In the genomic region with DNA sequence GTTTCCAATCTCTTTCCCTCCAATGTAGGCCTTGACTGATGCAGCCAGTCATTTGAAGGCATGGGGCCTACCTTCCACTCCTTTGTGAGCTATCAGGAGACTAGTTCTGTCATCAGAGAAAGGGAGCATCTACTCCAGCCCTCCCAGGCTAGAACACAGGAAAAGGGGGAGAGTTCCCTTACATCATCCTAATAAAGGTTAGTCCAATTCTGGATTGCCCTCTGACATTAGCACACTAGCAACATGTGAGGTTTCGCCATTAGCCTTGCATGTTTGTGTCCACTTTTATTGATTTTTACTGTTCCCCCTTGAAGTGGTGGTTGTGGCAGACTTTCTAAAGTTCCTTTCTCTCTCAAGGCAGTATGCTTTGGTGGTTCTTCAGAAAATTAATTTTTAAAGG, we compare ENCODE assay signal across 20 cellular contexts.
A peak's percentile ranks its signal among the peaks of the same experiment; 100 is the strongest.
DNase-seq lines count a peak whose midpoint lies in the region; ATAC-seq, FAIRE-seq and TF ChIP-seq lines count a peak whose summit lies in the region.
"Had no signal": no experiment of that assay in that cellular context is flagged by ENCODE, and none has a peak within 500 bp of the region (broad histone marks: within the 10 kb centered on the region; RNA-seq: fewer than 3 reads in every experiment).

No MANE protein-coding gene starts in this region.

- H3K27me3 Mint-ChIP-seq in stimulated activated naive CD8-positive, alpha-beta T cell treated with anti-CD3 and anti-CD28 coated beads, Interleukin-15, Interleukin-2, amounts not matched to agents 100 ng/mL and 50 ng/mL, for 24 hours: no peaks in the 10 kb centered on the region

- no peak for TF ChIP-seq CTCF in HEK293 (tag by site-specific recombination; IDR thresholded peaks at IDR 0.05)
- TF ChIP-seq CTCF in liver (IDR thresholded peaks at IDR 0.05; ENCODE audit: low read depth, low read length, missing input control): no peak
- TF ChIP-seq CTCF in right atrium auricular region (IDR thresholded peaks at IDR 0.05): no peak

- no peak for ATAC-seq in stimulated activated naive CD8-positive, alpha-beta T cell treated with anti-CD3 and anti-CD28 coated beads, Interleukin-15, Interleukin-2, amounts not matched to agents 100 U/mL and 50 U/mL, for 24 hours
- ATAC-seq: GM23338, PC-3 had no signal

- H3K56ac ChIP-seq in mesendoderm (ENCODE audit: low read length): no peak overlapping the region

- H4K5ac ChIP-seq in mesendoderm (ENCODE audit: low read length): no peak overlapping the region

- DNase-seq in stimulated activated naive CD8-positive, alpha-beta T cell treated with anti-CD3 and anti-CD28 coated beads, Interleukin-15, Interleukin-2, amounts not matched to agents 100 U/mL and 50 U/mL, for 24 hours: no peak
- no peak for DNase-seq in frontal cortex (ENCODE audit: low spot score in 2 of 2)
- DNase-seq in right atrium auricular region (ENCODE audit: low spot score): no peak
- DNase-seq in mesendoderm: no peak
- DNase-seq: AML-193, Caco-2, DMS153, GDM1, HCEC 1CT, NCI-H1417, NCI-H187, NCI-H2107, NCI-H526, PC-3, RPMI8226 had no signal

- POLR2A ChIA-PET in HEK293 (lab: Yijun Ruan, JAX): no interaction called here

- H3K27ac Mint-ChIP-seq in stimulated activated naive CD8-positive, alpha-beta T cell treated with anti-CD3 and anti-CD28 coated beads, Interleukin-15, Interleukin-2, amounts not matched to agents 100 ng/mL and 50 ng/mL, for 24 hours: peak overlapping the region; percentile 5
- H3K27ac Mint-ChIP-seq: GM23338 had no signal

- no peak overlapping the region for H4K8ac ChIP-seq in mesendoderm (ENCODE audit: low read depth, low read length)

- H3K36me3 Mint-ChIP-seq in stimulated activated naive CD8-positive, alpha-beta T cell treated with anti-CD3 and anti-CD28 coated beads, Interleukin-15, Interleukin-2, amounts not matched to agents 100 ng/mL and 50 ng/mL, for 24 hours (ENCODE audit: low read depth): peaks cover 2% of the 10 kb centered on the region

- no peak overlapping the region for H3K4me2 ChIP-seq in mesendoderm (ENCODE audit: low read length)
- H3K4me2 ChIP-seq: GM23338 had no signal

- H3K79me2 ChIP-seq in mesendoderm (ENCODE audit: control insufficient read depth, insufficient read depth, low read length): no peaks in the 10 kb centered on the region

- H3K4ac ChIP-seq in mesendoderm (ENCODE audit: low read depth, low read length): no peak overlapping the region

- H3K79me1 ChIP-seq in mesendoderm (ENCODE audit: low read length): no peaks in the 10 kb centered on the region

- H3K27ac ChIP-seq in HEK293 (ENCODE audit: extremely low read depth, low read depth, low read length) (no peak overlapping the region), liver (ENCODE audit: low read depth in 1 of 2, low read length in 2 of 2) (no peak overlapping the region), right atrium auricular region (no peak overlapping the region), mesendoderm (ENCODE audit: low read depth, low read length) (no peak overlapping the region)

- H3K36me3 ChIP-seq in HEK293 (ENCODE audit: control insufficient read depth in 2 of 2, insufficient read depth in 1 of 2, low read length in 2 of 2): peaks cover 6 to 12% of the 10 kb centered on the region in 2 experiments
- peaks cover 0 to 12% (median 5%) of the 10 kb centered on the region in 4 donors for H3K36me3 ChIP-seq in liver (ENCODE audit: control insufficient read depth in 4 of 4, insufficient read depth in 3 of 4, low read depth in 1 of 4, low read length in 3 of 4)
- H3K36me3 ChIP-seq in right atrium auricular region: peaks cover 20% of the 10 kb centered on the region
- H3K36me3 ChIP-seq in mesendoderm (ENCODE audit: control insufficient read depth, insufficient read depth, low read length): no peaks in the 10 kb centered on the region

- H3K23ac ChIP-seq in mesendoderm (ENCODE audit: low read length): no peak overlapping the region

- H2BK5ac ChIP-seq in mesendoderm (ENCODE audit: low read length): no peak overlapping the region

- no peak for TF ChIP-seq RAD21 in liver (IDR thresholded peaks at IDR 0.05)

- no peak for FAIRE-seq in frontal cortex (lab: Jason Lieb, UNC)

- CTCF ChIA-PET in HEK293 (lab: Yijun Ruan, JAX): no interaction called here

- WGBS in liver: 52% methylated on average over 1 of the region's 1 CpG
- no CpG with 5 or more reads among the region's 1 CpG for WGBS in mesendoderm (ENCODE audit: extremely low coverage, insufficient coverage, low lambda C conversion rate)

- H3K4me1 Mint-ChIP-seq in stimulated activated naive CD8-positive, alpha-beta T cell treated with anti-CD3 and anti-CD28 coated beads, Interleukin-15, Interleukin-2, amounts not matched to agents 100 ng/mL and 50 ng/mL, for 24 hours (ENCODE audit: low read depth): peaks cover 7% of the 10 kb centered on the region
- H3K4me1 Mint-ChIP-seq: CD14-positive monocyte had no signal

- no peak overlapping the region for H2BK120ac ChIP-seq in mesendoderm (ENCODE audit: low read depth, low read length)

- no peaks in the 10 kb centered on the region for H3K9me3 Mint-ChIP-seq in stimulated activated naive CD8-positive, alpha-beta T cell treated with anti-CD3 and anti-CD28 coated beads, Interleukin-15, Interleukin-2, amounts not matched to agents 100 ng/mL and 50 ng/mL, for 24 hours
- H3K9me3 Mint-ChIP-seq: CD14-positive monocyte, GM23338 had no signal

- H2BK15ac ChIP-seq in mesendoderm (replicated peaks; ENCODE audit: low read depth): no peak overlapping the region

- no peak overlapping the region for H3K9ac ChIP-seq in liver (ENCODE audit: low read depth in 1 of 2, low read length in 2 of 2)
- H3K9ac ChIP-seq in mesendoderm (ENCODE audit: low read length): no peak overlapping the region

- H3K18ac ChIP-seq in mesendoderm (ENCODE audit: low read length): no peak overlapping the region

- H3K27me3 ChIP-seq in liver (ENCODE audit: control insufficient read depth in 4 of 4, insufficient read depth in 4 of 4, low read length in 3 of 4) (no peaks in the 10 kb centered on the region), right atrium auricular region (no peaks in the 10 kb centered on the region), mesendoderm (ENCODE audit: insufficient read depth, low read length, poor library complexity) (no peaks in the 10 kb centered on the region)

- H3K4me3 ChIP-seq in HEK293 (ENCODE audit: low read depth, low read length) (no peak overlapping the region), liver (ENCODE audit: low read depth in 1 of 3, low read length in 3 of 3) (no peak overlapping the region), right atrium auricular region (no peak overlapping the region), mesendoderm (ENCODE audit: low read length) (no peak overlapping the region)
- H3K4me3 ChIP-seq: GM23338 had no signal

- no peaks in the 10 kb centered on the region for H3K4me1 ChIP-seq in HEK293 (ENCODE audit: control insufficient read depth, insufficient read depth, low read length)
- peaks cover 0 to 7% (median 4%) of the 10 kb centered on the region in 4 donors for H3K4me1 ChIP-seq in liver (ENCODE audit: control insufficient read depth in 4 of 4, insufficient read depth in 4 of 4, low read length in 3 of 4)
- H3K4me1 ChIP-seq in right atrium auricular region: no peaks in the 10 kb centered on the region
- no peaks in the 10 kb centered on the region for H3K4me1 ChIP-seq in mesendoderm (ENCODE audit: control insufficient read depth, low read depth, low read length)
- H3K4me1 ChIP-seq: Caco-2 had no signal

- H3K9me3 ChIP-seq in HEK293 (ENCODE audit: control insufficient read depth, insufficient read depth, low read depth, low read length): no peaks in the 10 kb centered on the region
- H3K9me3 ChIP-seq in liver (ENCODE audit: control insufficient read depth in 4 of 4, low read length in 3 of 4): no peaks in the 10 kb centered on the region
- H3K9me3 ChIP-seq in right atrium auricular region: no peaks in the 10 kb centered on the region
- H3K9me3 ChIP-seq: Caco-2 had no signal

- no peak overlapping the region for H2AK5ac ChIP-seq in mesendoderm (ENCODE audit: low read length)

- H3K4me3 Mint-ChIP-seq in stimulated activated naive CD8-positive, alpha-beta T cell treated with anti-CD3 and anti-CD28 coated beads, Interleukin-15, Interleukin-2, amounts not matched to agents 100 ng/mL and 50 ng/mL, for 24 hours: no peak overlapping the region
- H3K4me3 Mint-ChIP-seq: CD14-positive monocyte, GM23338 had no signal

TF ChIP-seq in HEK293, 187 proteins besides CTCF, POLR2A, EP300 and RAD21 (continues in another document):
- peak; percentile 24; the same call in 1 of the 2 replicates for TF ChIP-seq ZBTB48 (tag by site-specific recombination; IDR thresholded peaks at IDR 0.05)

TF ChIP-seq in liver, 16 proteins besides CTCF, POLR2A, EP300 and RAD21:
- peak in 1 of 2 donors; percentile 10 for TF ChIP-seq RXRA (IDR thresholded peaks at IDR 0.05)
- TF ChIP-seq HNF4A (conservative IDR thresholded peaks at IDR 0.05): peak in 1 of 2 donors; percentile 30
- no peak for TF ChIP-seq SP1 (IDR thresholded peaks at IDR 0.05)
- peak; percentile 19 for TF ChIP-seq YY1 (IDR thresholded peaks at IDR 0.05)
